In genomic region chr11:76135491-76135890, GRCh38 we compare ENCODE assay signal across 23 cellular contexts.
"Had no signal": no experiment of that assay in that cellular context is flagged by ENCODE, and none has a peak within 500 bp of the region (broad histone marks: within the 10 kb centered on the region; RNA-seq: fewer than 3 reads in every experiment).

No MANE protein-coding gene starts in this region.

- H3K4me1 Mint-ChIP-seq: stimulated activated effector memory CD8-positive, alpha-beta T cell treated with anti-CD3 and anti-CD28 coated beads, Interleukin-12 subunit alpha, Interleukin-12 subunit beta, amount 100 ng/mL, for 72 hours had no signal

- H2AFZ ChIP-seq: neural progenitor cell had no signal

- H3K27me3 ChIP-seq: body of pancreas, cardiac muscle cell, gastrocnemius medialis, neural progenitor cell, stomach, transverse colon had no signal

- H3K4me2 ChIP-seq: neural progenitor cell had no signal

- H3K4me1 ChIP-seq: lower lobe of right lung had no signal

- H3K36me3 ChIP-seq: cardiac muscle cell, gastrocnemius medialis, neural progenitor cell, transverse colon had no signal

- ATAC-seq: activated naive CD8-positive, alpha-beta T cell treated with anti-CD3 and anti-CD28 coated beads, Interleukin-2, amount 50 U/mL, for 24 hours; body of pancreas; gastrocnemius medialis; lower lobe of right lung; mucosa of descending colon; sciatic nerve; stimulated activated effector memory CD8-positive, alpha-beta T cell treated with anti-CD3 and anti-CD28 coated beads, Interleukin-12 subunit alpha, Interleukin-12 subunit beta, amount 100 ng/mL, for 72 hours had no signal

- H3K9me3 Mint-ChIP-seq: activated B cell treated with CpG ODN at 0.5 μM for 24 hours; activated CD4-positive, alpha-beta memory T cell treated with anti-CD3 and anti-CD28 coated beads, Interleukin-2, amount 10 ng/mL, durations not matched to agents 7 days and 5 days; activated naive CD8-positive, alpha-beta T cell treated with anti-CD3 and anti-CD28 coated beads, Interleukin-2, amount 50 U/mL, for 24 hours; naive B cell; neural progenitor cell; stimulated activated effector memory CD8-positive, alpha-beta T cell treated with anti-CD3 and anti-CD28 coated beads, Interleukin-12 subunit alpha, Interleukin-12 subunit beta, amount 100 ng/mL, for 72 hours had no signal

- H3K27ac ChIP-seq: body of pancreas, cardiac muscle cell, gastrocnemius medialis, lower lobe of right lung, neural progenitor cell, stomach, transverse colon had no signal

- H3K27ac Mint-ChIP-seq: activated B cell treated with CpG ODN at 0.5 μM for 24 hours; activated CD4-positive, alpha-beta memory T cell treated with anti-CD3 and anti-CD28 coated beads, Interleukin-2, amount 10 ng/mL, durations not matched to agents 7 days and 5 days; activated naive CD8-positive, alpha-beta T cell treated with anti-CD3 and anti-CD28 coated beads, Interleukin-2, amount 50 U/mL, for 24 hours; neural progenitor cell; stimulated activated effector memory CD8-positive, alpha-beta T cell treated with anti-CD3 and anti-CD28 coated beads, Interleukin-12 subunit alpha, Interleukin-12 subunit beta, amount 100 ng/mL, for 72 hours had no signal

- H3K4me3 ChIP-seq: body of pancreas, cardiac muscle cell, gastrocnemius medialis, lower lobe of right lung, mucosa of descending colon, neural progenitor cell, stomach, transverse colon had no signal

- H3K9me3 ChIP-seq: body of pancreas, gastrocnemius medialis, lower lobe of right lung, mucosa of descending colon, stomach, transverse colon had no signal

- H3K9ac ChIP-seq: neural progenitor cell had no signal

- H3K27me3 Mint-ChIP-seq: activated B cell treated with CpG ODN at 0.5 μM for 24 hours; activated CD4-positive, alpha-beta memory T cell treated with anti-CD3 and anti-CD28 coated beads, Interleukin-2, amount 10 ng/mL, durations not matched to agents 7 days and 5 days; activated naive CD8-positive, alpha-beta T cell treated with anti-CD3 and anti-CD28 coated beads, Interleukin-2, amount 50 U/mL, for 24 hours; naive B cell had no signal

- DNase-seq: activated B cell treated with CpG ODN at 0.5 μM for 24 hours; activated CD4-positive, alpha-beta memory T cell treated with anti-CD3 and anti-CD28 coated beads, Interleukin-2, amount 10 ng/mL, durations not matched to agents 7 days and 5 days; activated CD4-positive, alpha-beta T cell treated with anti-CD3 and anti-CD28 coated beads for 4 hours; activated gamma-delta T cell; activated naive CD4-positive, alpha-beta T cell treated with anti-CD3 and anti-CD28 coated beads, Interleukin-2, amount 50 U/mL, for 16 hours; activated naive CD8-positive, alpha-beta T cell treated with anti-CD3 and anti-CD28 coated beads, Interleukin-2, amount 50 U/mL, for 24 hours; body of pancreas; gastrocnemius medialis; hippocampal formation; lower lobe of right lung; mesendoderm; mucosa of descending colon; naive B cell; small intestine; stimulated activated CD4-positive, alpha-beta T cell treated with anti-CD3 and anti-CD28 coated beads, Interleukin-2, amount 100 ng/mL, for 24 hours; stomach; T-helper 1 cell; T-helper 9 cell; transverse colon had no signal

- H3K4me3 Mint-ChIP-seq: activated B cell treated with CpG ODN at 0.5 μM for 24 hours; activated CD4-positive, alpha-beta memory T cell treated with anti-CD3 and anti-CD28 coated beads, Interleukin-2, amount 10 ng/mL, durations not matched to agents 7 days and 5 days; activated naive CD8-positive, alpha-beta T cell treated with anti-CD3 and anti-CD28 coated beads, Interleukin-2, amount 50 U/mL, for 24 hours; naive B cell; neural progenitor cell; stimulated activated effector memory CD8-positive, alpha-beta T cell treated with anti-CD3 and anti-CD28 coated beads, Interleukin-12 subunit alpha, Interleukin-12 subunit beta, amount 100 ng/mL, for 72 hours had no signal
